Comparison of ENCODE assay signal across 8 cellular contexts in genomic region chr10:72331575-72332422, GRCh38. TPM values are rescaled to one million over a fixed set of nuclear protein-coding genes. Genes with fewer than 3 reads are reported as not detected.
DNase-seq lines count a peak whose midpoint lies in the region; ATAC-seq and TF ChIP-seq lines count a peak whose summit lies in the region.

No MANE protein-coding gene starts in this region.

- no peak for TF ChIP-seq CTCF in foreskin fibroblast (IDR thresholded peaks at IDR 0.05; ENCODE audit: low read depth, low read length)
- TF ChIP-seq CTCF in neural progenitor cell (IDR thresholded peaks at IDR 0.05), result peak; percentile 42

- DNase-seq in Ammon's horn (ENCODE audit: low spot score) (peak; percentile 97), Karpas-422 (peak; percentile 99), RPMI7951 (ENCODE audit: low read depth) (peak; percentile 71), foreskin fibroblast (peak; percentile 88 to 91), neural progenitor cell (ENCODE audit: low spot score) (peak; percentile 94)
- peak; percentile 94 for DNase-seq in activated effector memory CD4-positive, alpha-beta T cell treated with anti-CD3 and anti-CD28 coated beads, Interleukin-2, amount 50 U/mL, for 16 hours

- H2AFZ ChIP-seq in Karpas-422 (ENCODE audit: low read length) (no peak overlapping the region), neural progenitor cell (replicated peaks) (no peak overlapping the region)

- H3K27me3 Mint-ChIP-seq in neural progenitor cell (ENCODE audit: insufficient read depth, low read depth), result peaks cover 17% of the 10 kb centered on the region

- H3K4me3 ChIP-seq in Karpas-422 (ENCODE audit: low read length) (peak overlapping the region; percentile 60; the same call in 1 of the 2 replicates), foreskin fibroblast (ENCODE audit: low read depth in 1 of 2, low read length in 2 of 2) (no peak overlapping the region), neural progenitor cell (no peak overlapping the region), stomach smooth muscle (ENCODE audit: low read length in 2 of 2) (peak overlapping the region in 1 of 2 donors; percentile 49)

- H3K27me3 ChIP-seq in Karpas-422 (ENCODE audit: low read length) (no peaks in the 10 kb centered on the region), neural progenitor cell (no peaks in the 10 kb centered on the region), stomach smooth muscle (ENCODE audit: control insufficient read depth in 1 of 2, insufficient read depth in 2 of 2, low read length in 2 of 2) (no peaks in the 10 kb centered on the region)

- H3K4me1 ChIP-seq in Karpas-422 (ENCODE audit: low read length) (peaks cover 90% of the 10 kb centered on the region), neural progenitor cell (peaks cover 65% of the 10 kb centered on the region), stomach smooth muscle (ENCODE audit: control insufficient read depth, insufficient read depth, low read length) (peaks cover 69% of the 10 kb centered on the region)

- H3K9me3 Mint-ChIP-seq in neural progenitor cell, result no peaks in the 10 kb centered on the region

- H3F3A ChIP-seq in neural progenitor cell (ENCODE audit: low read depth), result peaks cover 46% of the 10 kb centered on the region

- H3K4me2 ChIP-seq in Karpas-422 (ENCODE audit: low read depth, low read length, poor library complexity, severe bottlenecking) (peak overlapping the region; percentile 71), neural progenitor cell (peak overlapping the region; percentile 50)

- peaks cover 86% of the 10 kb centered on the region for H3K4me1 Mint-ChIP-seq in neural progenitor cell

- peak overlapping the region; percentile 70 for H3K4me3 Mint-ChIP-seq in neural progenitor cell

- H3K9me3 ChIP-seq in Karpas-422 (ENCODE audit: low read length), result no peaks in the 10 kb centered on the region
- no peaks in the 10 kb centered on the region for H3K9me3 ChIP-seq in neural progenitor cell (ENCODE audit: low read depth)
- no peaks in the 10 kb centered on the region for H3K9me3 ChIP-seq in stomach smooth muscle (ENCODE audit: control insufficient read depth in 2 of 2, low read length in 2 of 2)

- peak; percentile 32 for ATAC-seq in GM19395 (IDR thresholded peaks at IDR 0.05; ENCODE audit: unreplicated experiment)

- H3K9ac ChIP-seq in Karpas-422 (ENCODE audit: low read length) (peak overlapping the region; percentile 95), neural progenitor cell (no peak overlapping the region), stomach smooth muscle (ENCODE audit: low read length in 2 of 2) (peak overlapping the region in 1 of 2 donors; percentile 42)

- H3K27ac Mint-ChIP-seq in neural progenitor cell, result peak overlapping the region; percentile 100

- H3K27ac ChIP-seq in Karpas-422 (ENCODE audit: low read length), result peak overlapping the region; percentile 98
- H3K27ac ChIP-seq in neural progenitor cell, result peak overlapping the region; percentile 82
- peak overlapping the region; percentile 64 for H3K27ac ChIP-seq in stomach smooth muscle (ENCODE audit: low read length)

- H3K9me2 ChIP-seq in Karpas-422 (replicated peaks; ENCODE audit: insufficient read depth, low read length), result no peaks in the 10 kb centered on the region

- peaks cover 3% of the 10 kb centered on the region for H3K36me3 Mint-ChIP-seq in neural progenitor cell

- H3K79me2 ChIP-seq in Karpas-422 (ENCODE audit: low read length) (no peaks in the 10 kb centered on the region), neural progenitor cell (ENCODE audit: low read depth) (no peaks in the 10 kb centered on the region)

- H3K36me3 ChIP-seq in Karpas-422 (ENCODE audit: insufficient read depth, low read length) (peaks cover 6% of the 10 kb centered on the region; the same call in 1 of the 2 replicates), neural progenitor cell (no peaks in the 10 kb centered on the region), stomach smooth muscle (ENCODE audit: control insufficient read depth in 2 of 2, insufficient read depth in 2 of 2, low read length in 2 of 2) (peaks cover 3 to 10% of the 10 kb centered on the region in 2 donors)

- H4K20me1 ChIP-seq in Karpas-422 (ENCODE audit: insufficient read depth, low read depth, low read length), result no peaks in the 10 kb centered on the region
- H4K20me1 ChIP-seq in neural progenitor cell (ENCODE audit: low read depth), result no peaks in the 10 kb centered on the region

RNA-seq across cellular contexts. Expression of gene DNAJB12, which starts 22.9 kb away (rescaled TPM):
- total RNA-seq in Karpas-422 (2014; rRNA removed; shearing (Covaris generic); ENCODE audit: low replicate concordance), result 36.1 and 37.4 TPM in 2 replicates
- 20.8 and 24.9 TPM in 2 replicates for total RNA-seq in RPMI7951 (2014; rRNA removed; shearing (Covaris generic))
- 8.8 and 16.1 TPM in 2 replicates for total RNA-seq in neural progenitor cell (ENCODE audit: low replicate concordance)

RNA-seq across cellular contexts. Expression of gene DDIT4, which starts 58.1 kb away (rescaled TPM):
- 331 and 583 TPM in 2 replicates for total RNA-seq in Karpas-422 (2014; rRNA removed; shearing (Covaris generic); ENCODE audit: low replicate concordance)
- total RNA-seq in RPMI7951 (2014; rRNA removed; shearing (Covaris generic)), result 138 and 156 TPM in 2 replicates
- total RNA-seq in neural progenitor cell (ENCODE audit: low replicate concordance), result 257 and 436 TPM in 2 replicates
